Comparison of ENCODE assay signal across 9 cellular contexts in the genomic region with DNA sequence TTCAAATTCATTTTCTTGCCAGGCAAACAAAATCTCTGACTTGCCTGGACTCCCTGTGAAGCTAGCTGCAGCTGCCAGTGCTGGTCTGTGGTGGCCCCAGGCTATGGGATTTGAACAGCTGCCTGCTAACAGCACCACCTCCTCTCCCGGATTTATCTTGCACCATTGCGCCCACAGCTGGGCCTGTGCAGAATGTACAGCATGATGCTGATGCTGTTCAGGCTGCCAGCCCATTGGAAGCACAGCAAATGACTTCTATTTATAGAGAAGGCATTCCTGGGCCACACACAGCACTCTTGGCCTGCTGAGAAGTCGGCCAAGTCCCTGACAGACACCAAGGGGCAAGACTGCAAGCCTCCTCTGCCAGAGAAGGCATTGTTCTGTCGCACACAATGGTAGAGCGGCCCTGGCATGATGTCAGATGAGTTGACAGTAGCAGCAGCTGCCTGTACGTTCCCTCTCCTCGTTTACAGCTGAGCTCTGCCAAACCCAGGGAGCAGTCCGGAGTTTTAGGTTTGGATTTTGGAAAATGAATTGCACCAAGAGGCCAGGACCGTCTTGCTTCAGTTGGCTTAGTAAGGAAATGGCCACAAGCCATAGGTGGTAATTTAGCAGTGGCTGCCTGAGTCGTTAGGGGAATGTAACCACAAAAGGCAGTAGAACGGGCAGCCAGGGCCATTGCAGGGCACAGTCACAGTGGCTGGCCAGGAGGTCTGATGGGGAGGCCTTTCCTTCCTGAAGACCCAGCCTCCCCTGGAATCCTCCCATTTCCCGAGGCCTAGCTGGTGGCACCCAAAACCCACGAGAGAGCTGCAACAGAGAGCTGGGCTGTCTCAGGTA. TPM values are rescaled to one million over a fixed set of nuclear protein-coding genes. Genes with fewer than 3 reads are reported as not detected.
A peak's percentile ranks its signal among the peaks of the same experiment; 100 is the strongest.
DNase-seq lines count a peak whose midpoint lies in the region; ATAC-seq, FAIRE-seq and TF ChIP-seq lines count a peak whose summit lies in the region.
"Had no signal": no experiment of that assay in that cellular context is flagged by ENCODE, and none has a peak within 500 bp of the region (broad histone marks: within the 10 kb centered on the region; RNA-seq: fewer than 3 reads in every experiment).

No MANE protein-coding gene starts in this region.

- 0 out of 2 replicates have a peak, but pooled peaks have one; percentile 11 for TF ChIP-seq CTCF in Panc1 (IDR thresholded peaks at IDR 0.05)

- H3K23ac ChIP-seq in mesendoderm (ENCODE audit: low read length): no peak overlapping the region

- H3K79me2 ChIP-seq in mesendoderm (ENCODE audit: control insufficient read depth, insufficient read depth, low read length): no peaks in the 10 kb centered on the region

- DNase-seq in NCI-H2029 (lab: John Stamatoyannopoulos, UW): peak; percentile 53
- DNase-seq in NCI-H2029 treated with DMSO at 0.1 percent for 48 hours (lab: John Stamatoyannopoulos, UW): no peak
- no peak for DNase-seq in Panc1 (ENCODE audit: low read depth, low spot score)
- DNase-seq in non-pigmented ciliary epithelial cell (ENCODE audit: low read depth): peak; percentile 31
- no peak for DNase-seq in GM19239 (ENCODE audit: insufficient read length, low spot score)
- DNase-seq in mesendoderm: no peak
- no peak for DNase-seq in activated naive CD8-positive, alpha-beta T cell treated with anti-CD3 and anti-CD28 coated beads, Interleukin-2, amount 50 U/mL, for 24 hours
- DNase-seq: activated B cell treated with CpG ODN at 0.5 μM for 24 hours had no signal

- H2BK120ac ChIP-seq in mesendoderm (ENCODE audit: low read depth, low read length): no peak overlapping the region

- no peak overlapping the region for H4K8ac ChIP-seq in mesendoderm (ENCODE audit: low read depth, low read length)

- H3K4ac ChIP-seq in mesendoderm (ENCODE audit: low read depth, low read length): no peak overlapping the region

- no peak overlapping the region for H3K4me3 ChIP-seq in Panc1 (ENCODE audit: low read depth in 2 of 2, low read length in 2 of 2)
- no peak overlapping the region for H3K4me3 ChIP-seq in esophagus (ENCODE audit: low read depth in 1 of 2, low read length in 2 of 2)
- H3K4me3 ChIP-seq in mesendoderm (ENCODE audit: low read length): no peak overlapping the region

- no peak overlapping the region for H2BK15ac ChIP-seq in mesendoderm (replicated peaks; ENCODE audit: low read depth)

- intact Hi-C loops in Panc1 (cut with micrococcal nuclease; ENCODE audit: unreplicated experiment): no loop called here

- CTCF ChIA-PET in Panc1 (lab: Charles Lee): interaction anchor here (1.4 kb wide), 1 partner anchor 9 kb away, joined by 4 read pairs; no protein-coding TSS in a partner anchor

- H3K18ac ChIP-seq in mesendoderm (ENCODE audit: low read length): no peak overlapping the region

- no peaks in the 10 kb centered on the region for H3K9me3 Mint-ChIP-seq in activated naive CD8-positive, alpha-beta T cell treated with anti-CD3 and anti-CD28 coated beads, Interleukin-2, amount 50 U/mL, for 24 hours
- H3K9me3 Mint-ChIP-seq: activated B cell treated with CpG ODN at 0.5 μM for 24 hours had no signal

- FAIRE-seq in GM19239 (lab: Jason Lieb, UNC): no peak

- H3K4me1 Mint-ChIP-seq in activated naive CD8-positive, alpha-beta T cell treated with anti-CD3 and anti-CD28 coated beads, Interleukin-2, amount 50 U/mL, for 24 hours: peaks cover 6% of the 10 kb centered on the region

- no peaks in the 10 kb centered on the region for H3K36me3 Mint-ChIP-seq in activated naive CD8-positive, alpha-beta T cell treated with anti-CD3 and anti-CD28 coated beads, Interleukin-2, amount 50 U/mL, for 24 hours (ENCODE audit: low read depth)

- no peak overlapping the region for H2AK5ac ChIP-seq in mesendoderm (ENCODE audit: low read length)

- H3K4me1 ChIP-seq in Panc1 (ENCODE audit: control insufficient read depth, insufficient read depth, low read length) (no peaks in the 10 kb centered on the region), esophagus (ENCODE audit: control insufficient read depth in 2 of 2, insufficient read depth in 2 of 2, low read length in 1 of 2) (peaks cover 3 to 11% of the 10 kb centered on the region in 2 donors), mesendoderm (ENCODE audit: control insufficient read depth, low read depth, low read length) (no peaks in the 10 kb centered on the region)

- no peak overlapping the region for H3K9ac ChIP-seq in mesendoderm (ENCODE audit: low read length)

- peaks cover under 1% of the 10 kb centered on the region; the same call in 1 of the 2 replicates for H3K27me3 ChIP-seq in Panc1 (ENCODE audit: control insufficient read depth, insufficient read depth, low read length)
- no peaks in the 10 kb centered on the region for H3K27me3 ChIP-seq in esophagus (ENCODE audit: control insufficient read depth in 1 of 2, insufficient read depth in 2 of 2, low read length in 2 of 2)
- H3K27me3 ChIP-seq in mesendoderm (ENCODE audit: insufficient read depth, low read length, poor library complexity): no peaks in the 10 kb centered on the region

- no peak overlapping the region for H3K56ac ChIP-seq in mesendoderm (ENCODE audit: low read length)

- WGBS in esophagus, 2 donors: 30 to 42% methylated on average over 13 of the region's 13 CpGs
- no CpG with 5 or more reads among the region's 13 CpGs for WGBS in mesendoderm (ENCODE audit: extremely low coverage, insufficient coverage, low lambda C conversion rate)

- no peak overlapping the region for H3K4me2 ChIP-seq in mesendoderm (ENCODE audit: low read length)

- in situ Hi-C loops in Panc1 (cut with HindIII; ENCODE audit: low pct_unique_long_range_greater_than_20kb, low sequenced_read_pairs): no loop called here

- no peak overlapping the region for H2BK5ac ChIP-seq in mesendoderm (ENCODE audit: low read length)

- H3K27ac Mint-ChIP-seq in activated naive CD8-positive, alpha-beta T cell treated with anti-CD3 and anti-CD28 coated beads, Interleukin-2, amount 50 U/mL, for 24 hours: no peak overlapping the region
- H3K27ac Mint-ChIP-seq: activated B cell treated with CpG ODN at 0.5 μM for 24 hours had no signal

- POLR2A ChIA-PET in Panc1 (lab: Charles Lee): no interaction called here

- ATAC-seq in Panc1: peak; percentile 76
- no peak for ATAC-seq in activated naive CD8-positive, alpha-beta T cell treated with anti-CD3 and anti-CD28 coated beads, Interleukin-2, amount 50 U/mL, for 24 hours

- H4K5ac ChIP-seq in mesendoderm (ENCODE audit: low read length): no peak overlapping the region

- H3K27ac ChIP-seq in Panc1 (ENCODE audit: low read length) (no peak overlapping the region), esophagus (ENCODE audit: low read depth in 2 of 2, low read length in 1 of 2) (peak overlapping the region; percentile 63 to 78), mesendoderm (ENCODE audit: low read depth, low read length) (no peak overlapping the region)

- no peaks in the 10 kb centered on the region for H3K79me1 ChIP-seq in mesendoderm (ENCODE audit: low read length)

- H3K9me3 ChIP-seq in Panc1 (ENCODE audit: control insufficient read depth, insufficient read depth, low read depth, low read length) (no peaks in the 10 kb centered on the region), esophagus (ENCODE audit: control insufficient read depth in 2 of 2, insufficient read depth in 1 of 2, low read depth in 1 of 2, low read length in 1 of 2) (no peaks in the 10 kb centered on the region)

- BruUV-seq in Panc1 (replicated peaks; lab: Mats Ljungman, UMichigan): no TSS peak

- no peaks in the 10 kb centered on the region for H3K27me3 Mint-ChIP-seq in activated naive CD8-positive, alpha-beta T cell treated with anti-CD3 and anti-CD28 coated beads, Interleukin-2, amount 50 U/mL, for 24 hours
- H3K27me3 Mint-ChIP-seq: activated B cell treated with CpG ODN at 0.5 μM for 24 hours had no signal

- no peak overlapping the region for H3K4me3 Mint-ChIP-seq in activated naive CD8-positive, alpha-beta T cell treated with anti-CD3 and anti-CD28 coated beads, Interleukin-2, amount 50 U/mL, for 24 hours
- H3K4me3 Mint-ChIP-seq: activated B cell treated with CpG ODN at 0.5 μM for 24 hours had no signal

- H3K36me3 ChIP-seq in Panc1 (ENCODE audit: control insufficient read depth, insufficient read depth, low read length) (no peaks in the 10 kb centered on the region), esophagus (ENCODE audit: control insufficient read depth in 2 of 2, insufficient read depth in 2 of 2, low read length in 1 of 2) (no peaks in the 10 kb centered on the region), mesendoderm (ENCODE audit: control insufficient read depth, insufficient read depth, low read length) (no peaks in the 10 kb centered on the region)

RNA-seq across cellular contexts. Expression of a gene that starts 38.5 kb away (rescaled TPM):
- total RNA-seq in Panc1 (2021; ENCODE audit: unreplicated experiment): 1.2 TPM
- polyA plus RNA-seq in Panc1 (2012; ENCODE audit: insufficient read length): 1.6 TPM
- polyA plus RNA-seq in esophagus: 1 to 10 TPM; 7.7 to 9.9 TPM
- 1.6 TPM for polyA plus RNA-seq in mesendoderm (2013, experiment 1 of 2)
- polyA plus RNA-seq in mesendoderm (2013, experiment 2 of 2): 1.5 TPM

Comparison
In these comparisons a context has a peak if more than half of its experiments do, and no peak if none do; other contexts are left out.
1. DNase-seq: peak in NCI-H2029 (single experiment) and non-pigmented ciliary epithelial cell (single experiment); none in NCI-H2029 treated with DMSO at 0.1 percent for 48 hours (single experiment), Panc1 (single experiment), GM19239 (single experiment), mesendoderm (single experiment) and activated naive CD8-positive, alpha-beta T cell treated with anti-CD3 and anti-CD28 coated beads, Interleukin-2, amount 50 U/mL, for 24 hours (single experiment).
2. H3K27ac ChIP-seq: peak in esophagus (2 of 2); none in Panc1 (single experiment) and mesendoderm (single experiment).